Comparison of ENCODE assay signal across 24 cellular contexts in the genomic region with DNA sequence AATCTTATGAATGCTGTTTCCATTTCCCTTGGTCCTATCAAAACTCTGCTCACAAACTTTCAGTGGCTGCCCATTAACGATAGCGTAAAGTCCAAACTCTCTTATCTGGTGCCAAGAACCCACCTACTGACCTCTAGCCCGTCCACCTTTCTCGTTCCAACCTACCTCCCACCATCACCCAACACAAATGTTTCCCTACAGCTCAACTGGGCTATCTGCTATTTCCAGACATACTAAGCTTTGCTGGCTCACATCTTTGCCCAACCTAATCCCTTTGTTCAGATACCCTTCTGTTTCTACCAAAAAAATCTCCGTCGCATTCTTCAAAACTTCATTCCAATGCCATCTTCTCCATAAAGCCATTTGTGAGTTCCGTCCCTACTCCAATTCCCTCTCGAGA. TPM values are rescaled to one million over a fixed set of nuclear protein-coding genes. Genes with fewer than 3 reads are reported as not detected.
DNase-seq lines count a peak whose midpoint lies in the region; ATAC-seq and TF ChIP-seq lines count a peak whose summit lies in the region.
"Had no signal": no experiment of that assay in that cellular context is flagged by ENCODE, and none has a peak within 500 bp of the region (broad histone marks: within the 10 kb centered on the region; RNA-seq: fewer than 3 reads in every experiment).

No MANE protein-coding gene starts in this region.

- intact Hi-C loops in activated CD4-positive, alpha-beta T cell treated with anti-CD3 and anti-CD28 coated beads for 36 hours (cut with DNase I, micrococcal nuclease) = loop anchor here in 1 of 2 experiments (2.0 kb wide), 1 partner anchor 31 kb away; a partner anchor contains a TSS
- intact Hi-C loops in activated CD4-positive, alpha-beta memory T cell treated with anti-CD3 and anti-CD28 coated beads for 36 hours (cut with micrococcal nuclease) = loop anchor here (2.0 kb wide), 2 partner anchors 31 to 43 kb away; a partner anchor contains a TSS

- H3K4me1 Mint-ChIP-seq in activated CD4-positive, alpha-beta T cell treated with anti-CD3 and anti-CD28 coated beads for 36 hours = peaks cover 44% of the 10 kb centered on the region
- H3K4me1 Mint-ChIP-seq in activated CD4-positive, alpha-beta memory T cell treated with anti-CD3 and anti-CD28 coated beads for 36 hours (ENCODE audit: low read depth) = peaks cover 31% of the 10 kb centered on the region
- H3K4me1 Mint-ChIP-seq in brain (peaks cover 5% of the 10 kb centered on the region), nephron progenitor cell (no peaks in the 10 kb centered on the region)
- H3K4me1 Mint-ChIP-seq: activated B cell treated with CpG ODN at 0.5 μM for 24 hours, mesothelial cell of epicardium had no signal

- H3K27me3 Mint-ChIP-seq in activated CD4-positive, alpha-beta T cell treated with anti-CD3 and anti-CD28 coated beads for 36 hours = no peaks in the 10 kb centered on the region
- H3K27me3 Mint-ChIP-seq in activated CD4-positive, alpha-beta memory T cell treated with anti-CD3 and anti-CD28 coated beads for 36 hours = no peaks in the 10 kb centered on the region
- H3K27me3 Mint-ChIP-seq in brain (no peaks in the 10 kb centered on the region), nephron progenitor cell (ENCODE audit: low read depth, poor library complexity) (no peaks in the 10 kb centered on the region)
- H3K27me3 Mint-ChIP-seq: activated B cell treated with CpG ODN at 0.5 μM for 24 hours; stimulated activated naive CD8-positive, alpha-beta T cell treated with anti-CD3 and anti-CD28 coated beads, Interleukin-15, amount 100 ng/mL, for 72 hours had no signal

- CTCF ChIA-PET in activated CD4-positive, alpha-beta T cell treated with anti-CD3 and anti-CD28 coated beads for 36 hours (lab: Charles Lee) = interaction anchor here (0.6 to 1.1 kb wide), 4 partner anchors 10 to 348 kb away, joined by 3 to 4 read pairs (median 4); no protein-coding TSS in a partner anchor
- CTCF ChIA-PET in activated CD4-positive, alpha-beta memory T cell treated with anti-CD3 and anti-CD28 coated beads for 36 hours (lab: Charles Lee) = interaction anchor here (0.6 kb wide), 1 partner anchor 252 kb away, joined by 4 read pairs; no protein-coding TSS in a partner anchor

- no peaks in the 10 kb centered on the region for H3K9me3 Mint-ChIP-seq in activated CD4-positive, alpha-beta T cell treated with anti-CD3 and anti-CD28 coated beads for 36 hours (ENCODE audit: low read depth)
- no peaks in the 10 kb centered on the region for H3K9me3 Mint-ChIP-seq in activated CD4-positive, alpha-beta memory T cell treated with anti-CD3 and anti-CD28 coated beads for 36 hours
- H3K9me3 Mint-ChIP-seq in brain = no peaks in the 10 kb centered on the region
- H3K9me3 Mint-ChIP-seq in nephron progenitor cell = no peaks in the 10 kb centered on the region
- H3K9me3 Mint-ChIP-seq: activated B cell treated with CpG ODN at 0.5 μM for 24 hours; mesothelial cell of epicardium; stimulated activated naive CD8-positive, alpha-beta T cell treated with anti-CD3 and anti-CD28 coated beads, Interleukin-15, amount 100 ng/mL, for 72 hours had no signal

- no peak for ATAC-seq in activated CD4-positive, alpha-beta T cell treated with anti-CD3 and anti-CD28 coated beads for 36 hours
- ATAC-seq in omental fat pad (ENCODE audit: low FRiP score) = no peak
- ATAC-seq: pancreas had no signal

- H3K4me3 Mint-ChIP-seq in activated CD4-positive, alpha-beta T cell treated with anti-CD3 and anti-CD28 coated beads for 36 hours = no peak overlapping the region
- H3K4me3 Mint-ChIP-seq in activated CD4-positive, alpha-beta memory T cell treated with anti-CD3 and anti-CD28 coated beads for 36 hours = no peak overlapping the region
- H3K4me3 Mint-ChIP-seq in brain (no peak overlapping the region), nephron progenitor cell (no peak overlapping the region)
- H3K4me3 Mint-ChIP-seq: activated B cell treated with CpG ODN at 0.5 μM for 24 hours; mesothelial cell of epicardium; stimulated activated naive CD8-positive, alpha-beta T cell treated with anti-CD3 and anti-CD28 coated beads, Interleukin-15, amount 100 ng/mL, for 72 hours had no signal

- POLR2A ChIA-PET in activated CD4-positive, alpha-beta T cell treated with anti-CD3 and anti-CD28 coated beads for 36 hours (lab: Charles Lee) = no interaction called here
- POLR2A ChIA-PET in activated CD4-positive, alpha-beta memory T cell treated with anti-CD3 and anti-CD28 coated beads for 36 hours (lab: Charles Lee) = interaction anchor here (0.6 to 1.2 kb wide), 2 partner anchors 20 to 109 kb away, joined by 3 to 4 read pairs; no protein-coding TSS in a partner anchor

- TF ChIP-seq CTCF in brain (conservative IDR thresholded peaks at IDR 0.05) (no peak), nephron progenitor cell (IDR thresholded peaks at IDR 0.05) (no peak), omental fat pad (IDR thresholded peaks at IDR 0.05) (no peak)

- DNase-seq in activated CD4-positive, alpha-beta T cell treated with anti-CD3 and anti-CD28 coated beads for 36 hours = no peak
- DNase-seq in activated CD4-positive, alpha-beta T cell treated with anti-CD3 and anti-CD28 coated beads for 4 hours = no peak
- DNase-seq in activated CD4-positive, alpha-beta memory T cell treated with anti-CD3 and anti-CD28 coated beads for 36 hours = no peak
- DNase-seq in nephron progenitor cell (no peak), DMS53 treated with DMSO at 0.1 percent for 48 hours (lab: John Stamatoyannopoulos, UW; ENCODE audit: unreplicated experiment) (no peak), omental fat pad (ENCODE audit: low spot score) (no peak), NCI-H1930 (lab: John Stamatoyannopoulos, UW) (no peak)
- DNase-seq: activated B cell treated with CpG ODN at 0.5 μM for 24 hours; activated CD4-positive, alpha-beta T cell treated with anti-CD3 and anti-CD28 coated beads, Interleukin-2, amount 50 U/mL, for 48 hours; activated gamma-delta T cell treated with Interleukin-2 at 50 U/mL for 16 hours; amniotic stem cell; brain microvascular endothelial cell; foreskin melanocyte; GM23248; kidney; NCI-H82; retina; SJCRH30; small intestine; stimulated activated naive CD8-positive, alpha-beta T cell treated with anti-CD3 and anti-CD28 coated beads, Interleukin-15, amount 100 ng/mL, for 72 hours; SW 1271 had no signal

- H3K36me3 Mint-ChIP-seq in activated CD4-positive, alpha-beta T cell treated with anti-CD3 and anti-CD28 coated beads for 36 hours (ENCODE audit: low read depth) = peaks cover 64% of the 10 kb centered on the region
- H3K36me3 Mint-ChIP-seq in activated CD4-positive, alpha-beta memory T cell treated with anti-CD3 and anti-CD28 coated beads for 36 hours = peaks cover 62% of the 10 kb centered on the region
- H3K36me3 Mint-ChIP-seq in brain = peaks cover 81% of the 10 kb centered on the region
- H3K36me3 Mint-ChIP-seq in nephron progenitor cell (ENCODE audit: low read depth) = peaks cover 71% of the 10 kb centered on the region

- peak overlapping the region; percentile 74 for H3K27ac Mint-ChIP-seq in activated CD4-positive, alpha-beta T cell treated with anti-CD3 and anti-CD28 coated beads for 36 hours
- peak overlapping the region; percentile 81 for H3K27ac Mint-ChIP-seq in activated CD4-positive, alpha-beta memory T cell treated with anti-CD3 and anti-CD28 coated beads for 36 hours
- H3K27ac Mint-ChIP-seq in brain = peak overlapping the region in 3 of 5 experiments; percentile 14 to 73 (median 60)
- peak overlapping the region; percentile 43 for H3K27ac Mint-ChIP-seq in nephron progenitor cell
- H3K27ac Mint-ChIP-seq: activated B cell treated with CpG ODN at 0.5 μM for 24 hours, mesothelial cell of epicardium had no signal

RNA-seq across cellular contexts. Expression of a gene that starts 7.6 kb away (rescaled TPM):
- total RNA-seq in activated CD4-positive, alpha-beta T cell treated with anti-CD3 and anti-CD28 coated beads for 36 hours = 10 to 100 TPM; 93.2 to 97.1 TPM
- 10 to 100 TPM; 74.9 to 82.2 TPM for total RNA-seq in activated CD4-positive, alpha-beta memory T cell treated with anti-CD3 and anti-CD28 coated beads for 36 hours
- polyA plus RNA-seq in brain (ENCODE audit: insufficient read depth, low read depth, low replicate concordance) = 12.3 TPM
- total RNA-seq in omental fat pad = 100 to 1,000 TPM in 1 of 4 donors, 10 to 100 TPM in 3; 26.2 to 153 (median 45.0) TPM

RNA-seq across cellular contexts. Expression of a gene that starts 19.8 kb away (rescaled TPM):
- total RNA-seq in activated CD4-positive, alpha-beta T cell treated with anti-CD3 and anti-CD28 coated beads for 36 hours = 1 to 10 TPM; 8.1 to 8.4 TPM
- 10 to 100 TPM; 10.9 to 12.4 TPM for total RNA-seq in activated CD4-positive, alpha-beta memory T cell treated with anti-CD3 and anti-CD28 coated beads for 36 hours
- polyA plus RNA-seq in brain (ENCODE audit: insufficient read depth, low read depth, low replicate concordance) = 7.3 TPM
- total RNA-seq in omental fat pad = 10 to 100 TPM; 15.5 to 50.0 (median 18.4) TPM

RNA-seq across cellular contexts. Expression of a gene that starts 31.5 kb away (rescaled TPM):
- 100 to 1,000 TPM; 279 to 322 TPM for total RNA-seq in activated CD4-positive, alpha-beta T cell treated with anti-CD3 and anti-CD28 coated beads for 36 hours
- 100 to 1,000 TPM; 302 to 305 TPM for total RNA-seq in activated CD4-positive, alpha-beta memory T cell treated with anti-CD3 and anti-CD28 coated beads for 36 hours
- polyA plus RNA-seq in brain (ENCODE audit: insufficient read depth, low read depth, low replicate concordance) = 203 TPM
- 100 to 1,000 TPM; 171 to 213 (median 194) TPM for total RNA-seq in omental fat pad

RNA-seq across cellular contexts. Expression of a gene that starts 41.3 kb away (rescaled TPM):
- 1,000 to 10,000 TPM; 7,289 to 9,770 TPM for total RNA-seq in activated CD4-positive, alpha-beta T cell treated with anti-CD3 and anti-CD28 coated beads for 36 hours
- total RNA-seq in activated CD4-positive, alpha-beta memory T cell treated with anti-CD3 and anti-CD28 coated beads for 36 hours = 1,000 to 10,000 TPM; 5,823 to 5,836 TPM
- 4,992 TPM for polyA plus RNA-seq in brain (ENCODE audit: insufficient read depth, low read depth, low replicate concordance)
- 1,000 to 10,000 TPM; 1,060 to 2,185 (median 1,462) TPM for total RNA-seq in omental fat pad
